ENCODE assay signal across 15 cellular contexts in genomic region chr11:16155448-16155847, GRCh38.
"Had no signal": no experiment of that assay in that cellular context is flagged by ENCODE, and none has a peak within 500 bp of the region (broad histone marks: within the 10 kb centered on the region; RNA-seq: fewer than 3 reads in every experiment).

No MANE protein-coding gene starts in this region.

- ATAC-seq: activated CD8-positive, alpha-beta T cell treated with anti-CD3 and anti-CD28 coated beads for 36 hours; activated naive CD8-positive, alpha-beta T cell treated with anti-CD3 and anti-CD28 coated beads, Interleukin-2, amount 50 U/mL, for 24 hours; activated T-cell treated with anti-CD3 and anti-CD28 coated beads, Interleukin-2, amount 50 U/mL, for 72 hours; effector memory CD8-positive, alpha-beta T cell; stimulated activated naive CD8-positive, alpha-beta T cell treated with anti-CD3 and anti-CD28 coated beads, Interleukin-15, amount 100 ng/mL, for 72 hours had no signal

- H3K27ac ChIP-seq: testis had no signal

- H3K4me1 ChIP-seq: testis had no signal

- DNase-seq: activated CD8-positive, alpha-beta memory T cell treated with anti-CD3 and anti-CD28 coated beads, Interleukin-2, amount 50 U/mL, for 4 hours; activated CD8-positive, alpha-beta T cell treated with anti-CD3 and anti-CD28 coated beads for 36 hours; activated naive CD8-positive, alpha-beta T cell treated with anti-CD3 and anti-CD28 coated beads, Interleukin-2, amount 50 U/mL, for 24 hours; activated T-cell treated with anti-CD3 and anti-CD28 coated beads, Interleukin-2, amount 50 U/mL, for 72 hours; cortex of kidney; effector memory CD8-positive, alpha-beta T cell; erythroblast; hypothalamus; left cardiac atrium; stimulated activated CD4-positive, alpha-beta T cell treated with anti-CD3 and anti-CD28 coated beads, Interleukin-15, amount 100 ng/mL, for 24 hours; stimulated activated CD4-positive, alpha-beta T cell treated with anti-CD3 and anti-CD28 coated beads, Interleukin-4, amount 100 ng/mL, for 24 hours; stimulated activated naive CD8-positive, alpha-beta T cell treated with anti-CD3 and anti-CD28 coated beads, Interleukin-15, amount 100 ng/mL, for 72 hours; T1000; testis had no signal

- H3K4me3 Mint-ChIP-seq: activated CD8-positive, alpha-beta T cell treated with anti-CD3 and anti-CD28 coated beads for 36 hours; activated naive CD8-positive, alpha-beta T cell treated with anti-CD3 and anti-CD28 coated beads, Interleukin-2, amount 50 U/mL, for 24 hours; activated T-cell treated with anti-CD3 and anti-CD28 coated beads, Interleukin-2, amount 50 U/mL, for 72 hours; central memory CD8-positive, alpha-beta T cell; effector memory CD8-positive, alpha-beta T cell; stimulated activated naive CD8-positive, alpha-beta T cell treated with anti-CD3 and anti-CD28 coated beads, Interleukin-15, amount 100 ng/mL, for 72 hours had no signal

- H3K4me1 Mint-ChIP-seq: activated naive CD8-positive, alpha-beta T cell treated with anti-CD3 and anti-CD28 coated beads, Interleukin-2, amount 50 U/mL, for 24 hours; central memory CD8-positive, alpha-beta T cell; stimulated activated naive CD8-positive, alpha-beta T cell treated with anti-CD3 and anti-CD28 coated beads, Interleukin-15, amount 100 ng/mL, for 72 hours had no signal

- H3K27ac Mint-ChIP-seq: activated CD8-positive, alpha-beta T cell treated with anti-CD3 and anti-CD28 coated beads for 36 hours; activated naive CD8-positive, alpha-beta T cell treated with anti-CD3 and anti-CD28 coated beads, Interleukin-2, amount 50 U/mL, for 24 hours; activated T-cell treated with anti-CD3 and anti-CD28 coated beads, Interleukin-2, amount 50 U/mL, for 72 hours; effector memory CD8-positive, alpha-beta T cell; stimulated activated naive CD8-positive, alpha-beta T cell treated with anti-CD3 and anti-CD28 coated beads, Interleukin-15, amount 100 ng/mL, for 72 hours had no signal

- H3K9me3 ChIP-seq: testis had no signal

- H3K27me3 Mint-ChIP-seq: activated CD8-positive, alpha-beta T cell treated with anti-CD3 and anti-CD28 coated beads for 36 hours; activated naive CD8-positive, alpha-beta T cell treated with anti-CD3 and anti-CD28 coated beads, Interleukin-2, amount 50 U/mL, for 24 hours; central memory CD8-positive, alpha-beta T cell; effector memory CD8-positive, alpha-beta T cell; stimulated activated naive CD8-positive, alpha-beta T cell treated with anti-CD3 and anti-CD28 coated beads, Interleukin-15, amount 100 ng/mL, for 72 hours had no signal

- H3K4me3 ChIP-seq: testis had no signal

- H3K27me3 ChIP-seq: testis had no signal

- H3K9me3 Mint-ChIP-seq: activated naive CD8-positive, alpha-beta T cell treated with anti-CD3 and anti-CD28 coated beads, Interleukin-2, amount 50 U/mL, for 24 hours; central memory CD8-positive, alpha-beta T cell; stimulated activated naive CD8-positive, alpha-beta T cell treated with anti-CD3 and anti-CD28 coated beads, Interleukin-15, amount 100 ng/mL, for 72 hours had no signal
